ENCODE assay signal across 9 cellular contexts in genomic region chr12:56722832-56723231, GRCh38. TPM values are rescaled to one million over a fixed set of nuclear protein-coding genes. Genes with fewer than 3 reads are reported as not detected.
A peak's percentile ranks its signal among the peaks of the same experiment; 100 is the strongest.
DNase-seq lines count a peak whose midpoint lies in the region; ATAC-seq, FAIRE-seq and TF ChIP-seq lines count a peak whose summit lies in the region.
"Had no signal": no experiment of that assay in that cellular context is flagged by ENCODE, and none has a peak within 500 bp of the region (broad histone marks: within the 10 kb centered on the region; RNA-seq: fewer than 3 reads in every experiment).

No MANE protein-coding gene starts in this region.

- H3F3A ChIP-seq in PC-3 (ENCODE audit: low read length, unreplicated experiment): no peaks in the 10 kb centered on the region

- no peak for ATAC-seq in PC-3

- H3K27ac ChIP-seq in PC-3 (ENCODE audit: low read length): peak overlapping the region; percentile 77
- H3K27ac ChIP-seq in epithelial cell of prostate: peak overlapping the region; percentile 91
- H3K27ac ChIP-seq in parathyroid adenoma: no peak overlapping the region

- no TSS peak for BruUV-seq in PC-3 (replicated peaks; lab: Mats Ljungman, UMichigan)

- no peaks in the 10 kb centered on the region for H3K9me2 ChIP-seq in PC-3 (replicated peaks; ENCODE audit: low read length)

- intact Hi-C loops in PC-3 (cut with micrococcal nuclease): no loop called here

- TF ChIP-seq CTCF in GM06990 (IDR thresholded peaks at IDR 0.05; ENCODE audit: insufficient read depth, low read length, poor library complexity, severe bottlenecking) (no peak), PC-3 (conservative IDR thresholded peaks at IDR 0.05; ENCODE audit: low read depth, low read length) (no peak), parathyroid adenoma (IDR thresholded peaks at IDR 0.05) (no peak)

- H3K4me2 ChIP-seq in PC-3 (ENCODE audit: low read length) (peak overlapping the region; percentile 98), parathyroid adenoma (ENCODE audit: low read length) (peak overlapping the region; percentile 91)

- no peak for FAIRE-seq in urothelium cell line (lab: Jason Lieb, UNC)

- peaks cover 39% of the 10 kb centered on the region for H3K4me1 ChIP-seq in PC-3 (ENCODE audit: insufficient read depth, low read length)
- peaks cover 27% of the 10 kb centered on the region for H3K4me1 ChIP-seq in parathyroid adenoma

- H2AFZ ChIP-seq in PC-3 (ENCODE audit: low read length): no peak overlapping the region
- H2AFZ ChIP-seq in parathyroid adenoma: no peak overlapping the region

- POLR2A ChIA-PET in PC-3 (lab: Charles Lee; ENCODE audit: unreplicated experiment): interaction anchor here (0.6 kb wide), 1 partner anchor 201 kb away, joined by 3 read pairs; the partner anchor contains the start of gene RBMS2

- no peaks in the 10 kb centered on the region for H3K9me3 ChIP-seq in PC-3 (ENCODE audit: low read length)
- H3K9me3 ChIP-seq in parathyroid adenoma (ENCODE audit: control insufficient read depth, low read length): no peaks in the 10 kb centered on the region

- no peaks in the 10 kb centered on the region for H3K27me3 ChIP-seq in GM06990 (replicated peaks; ENCODE audit: control insufficient read depth, insufficient read depth, low read length)
- no peaks in the 10 kb centered on the region for H3K27me3 ChIP-seq in PC-3 (ENCODE audit: low read length)
- no peaks in the 10 kb centered on the region for H3K27me3 ChIP-seq in parathyroid adenoma (ENCODE audit: control insufficient read depth, insufficient read depth, low read length)

- H3K36me3 ChIP-seq in GM06990 (ENCODE audit: control insufficient read depth, insufficient read depth, low read length) (peaks cover 13% of the 10 kb centered on the region), PC-3 (ENCODE audit: low read depth, low read length) (peaks cover 55% of the 10 kb centered on the region), parathyroid adenoma (ENCODE audit: control insufficient read depth, insufficient read depth, low read length) (no peaks in the 10 kb centered on the region)

- CTCF ChIA-PET in PC-3 (lab: Charles Lee): no interaction called here

- DNase-seq in GM06990 (ENCODE audit: extremely low read depth, insufficient read length) (no peak), PC-3 (peak; percentile 56), epithelial cell of prostate (ENCODE audit: low read depth, low spot score) (no peak), SW480 (ENCODE audit: low spot score) (no peak), urothelium cell line (ENCODE audit: low spot score) (no peak), activated gamma-delta T cell treated with Interleukin-2 at 50 U/mL for 16 hours (no peak), NCI-H146 treated with DMSO at 0.1 percent for 48 hours (lab: John Stamatoyannopoulos, UW; ENCODE audit: unreplicated experiment) (no peak)

- H3K9ac ChIP-seq in PC-3 (ENCODE audit: low read length) (peak overlapping the region; percentile 99), parathyroid adenoma (no peak overlapping the region)

- peaks cover 58% of the 10 kb centered on the region for H4K20me1 ChIP-seq in PC-3 (ENCODE audit: low read length)

- H3K4me3 ChIP-seq in GM06990 (replicated peaks; ENCODE audit: low read depth, low read length) (peak overlapping the region; percentile 99), PC-3 (ENCODE audit: low read length) (peak overlapping the region; percentile 88), parathyroid adenoma (ENCODE audit: low read depth, low read length) (peak overlapping the region; percentile 98)

- H3K79me2 ChIP-seq in PC-3 (ENCODE audit: low read length) (peaks cover 72% of the 10 kb centered on the region), parathyroid adenoma (peaks cover 61% of the 10 kb centered on the region)

RNA-seq across cellular contexts. Expression of gene NACA, which starts 2.3 kb away (rescaled TPM):
- 839 and 1,420 TPM in 2 replicates for total RNA-seq in PC-3 (2014; rRNA removed)

RNA-seq across cellular contexts. Expression of gene PRIM1, which starts 29.3 kb away (rescaled TPM):
- 25.0 and 32.3 TPM in 2 replicates for total RNA-seq in PC-3 (2014; rRNA removed)

RNA-seq across cellular contexts. Expression of gene PTGES3, which starts 34.7 kb away (rescaled TPM):
- 165 and 172 TPM in 2 replicates for total RNA-seq in PC-3 (2014; rRNA removed)

RNA-seq across cellular contexts. Expression of gene HSD17B6, which starts 40.3 kb away (rescaled TPM):
- total RNA-seq in PC-3 (2014; rRNA removed): 0.73 TPM in 1 of 2 replicates, not detected in the other
- total RNA-seq: mononuclear cell had no signal
